33 cellular contexts compared by ENCODE assay signal in the genomic region with DNA sequence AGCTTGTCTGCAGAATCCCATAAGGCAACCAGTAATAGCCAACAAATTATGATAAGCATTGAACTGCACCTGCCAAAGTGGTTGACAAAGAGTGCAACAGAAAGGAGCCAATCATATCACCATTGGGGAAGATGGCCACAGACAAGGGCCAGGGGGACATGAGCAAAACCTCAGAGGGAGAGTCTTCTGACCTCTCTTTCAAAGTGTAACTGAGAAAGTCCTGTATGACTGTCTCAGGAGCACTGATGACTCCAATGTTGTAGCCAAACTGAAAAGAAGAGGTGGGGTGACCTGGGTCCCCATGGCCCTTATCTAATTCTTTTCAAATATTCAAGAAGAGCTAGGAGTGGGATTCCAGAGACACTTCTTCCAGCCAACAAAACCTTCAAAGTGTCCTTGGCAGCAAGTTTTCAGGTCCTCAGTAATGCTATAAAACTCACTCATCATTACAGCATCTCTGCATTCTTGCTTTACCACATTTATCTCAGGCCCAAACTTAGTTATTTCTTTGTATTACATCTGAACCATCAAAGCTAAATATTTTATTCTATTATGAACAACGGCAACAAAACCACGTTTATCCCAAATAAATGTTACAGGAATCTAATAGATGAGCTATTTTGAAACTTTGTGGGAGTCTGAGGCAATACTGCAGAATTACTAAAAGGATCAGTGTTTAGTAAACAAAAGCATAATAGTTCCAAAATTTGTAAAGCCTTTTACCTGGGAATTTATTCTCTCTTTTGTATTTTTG. TPM values are rescaled to one million over a fixed set of nuclear protein-coding genes. Genes with fewer than 3 reads are reported as not detected.
"Had no signal": no experiment of that assay in that cellular context is flagged by ENCODE, and none has a peak within 500 bp of the region (broad histone marks: within the 10 kb centered on the region; RNA-seq: fewer than 3 reads in every experiment).

No MANE protein-coding gene starts in this region.

- H3K27me3 ChIP-seq: ascending aorta, brain microvascular endothelial cell, esophagus squamous epithelium, heart left ventricle, stomach, thyroid gland, upper lobe of left lung, vagina had no signal

- H3K27me3 Mint-ChIP-seq: activated naive CD8-positive, alpha-beta T cell treated with anti-CD3 and anti-CD28 coated beads, Interleukin-2, amount 10 ng/mL, durations not matched to agents 7 days and 5 days; dendritic cell treated with granulocyte-macrophage colony-stimulating factor and Interleukin-4, amounts not matched to agents 40 ng/mL and 50 ng/mL, for 4 days; natural killer cell treated with Interleukin-12 subunit alpha and Interleukin-12 subunit beta and Interleukin-15 and Interleukin-18, amount 100 ng/mL, for 72 hours; progenitor cell of endocrine pancreas; stimulated activated naive B cell treated with anti-CD40 and anti-IgM and Interleukin-4, amounts not matched to agents 10 μg/mL and 1 μg/mL and 100 μg/mL, for 72 hours had no signal

- H3K4me1 Mint-ChIP-seq: activated naive CD8-positive, alpha-beta T cell treated with anti-CD3 and anti-CD28 coated beads, Interleukin-2, amount 10 ng/mL, durations not matched to agents 7 days and 5 days had no signal

- H3K27ac Mint-ChIP-seq: activated naive CD4-positive, alpha-beta T cell treated with anti-CD3 and anti-CD28 coated beads for 36 hours; activated naive CD8-positive, alpha-beta T cell treated with anti-CD3 and anti-CD28 coated beads, Interleukin-2, amount 10 ng/mL, durations not matched to agents 7 days and 5 days; dendritic cell treated with granulocyte-macrophage colony-stimulating factor and Interleukin-4, amounts not matched to agents 40 ng/mL and 50 ng/mL, for 4 days; natural killer cell treated with Interleukin-12 subunit alpha and Interleukin-12 subunit beta and Interleukin-15 and Interleukin-18, amount 100 ng/mL, for 72 hours; progenitor cell of endocrine pancreas; stimulated activated naive B cell treated with anti-CD40 and anti-IgM and Interleukin-4, amounts not matched to agents 10 μg/mL and 1 μg/mL and 100 μg/mL, for 72 hours had no signal

- H3K27ac ChIP-seq: brain microvascular endothelial cell, epithelial cell of prostate, esophagus squamous epithelium, stomach, thyroid gland, upper lobe of left lung, vagina had no signal

- ATAC-seq: left lobe of liver; natural killer cell treated with Interleukin-12 subunit alpha and Interleukin-12 subunit beta and Interleukin-15 and Interleukin-18, amount 100 ng/mL, for 72 hours; sciatic nerve; stimulated activated naive B cell treated with anti-CD40 and anti-IgM and Interleukin-4, amounts not matched to agents 10 μg/mL and 1 μg/mL and 100 μg/mL, for 72 hours had no signal

- DNase-seq: activated CD4-positive, alpha-beta T cell treated with anti-CD3 and anti-CD28 coated beads for 4 hours; activated CD4-positive, alpha-beta T cell treated with anti-CD3 and anti-CD28 coated beads, Interleukin-2, amount 50 U/mL, for 4 hours; activated CD4-positive, CD25-positive, alpha-beta regulatory T cell; activated effector memory CD4-positive, alpha-beta T cell treated with Interleukin-2 at 50 U/mL for 16 hours; activated naive CD4-positive, alpha-beta T cell treated with anti-CD3 and anti-CD28 coated beads for 36 hours; activated naive CD8-positive, alpha-beta T cell treated with anti-CD3 and anti-CD28 coated beads, Interleukin-2, amount 10 ng/mL, durations not matched to agents 7 days and 5 days; brain microvascular endothelial cell; caudate nucleus; effector CD4-positive, alpha-beta T cell; esophagus squamous epithelium; foreskin fibroblast; heart left ventricle; hypothalamus; immature natural killer cell; mesendoderm; small intestine; stimulated activated CD4-positive, alpha-beta T cell treated with anti-CD3 and anti-CD28 coated beads, Interleukin-4, amount 100 ng/mL, for 4 hours; stimulated activated CD8-positive, alpha-beta memory T cell treated with anti-CD3 and anti-CD28 coated beads, Interleukin-4, amount 100 ng/mL, for 48 hours; stimulated activated naive B cell treated with anti-CD40 and anti-IgM and Interleukin-4, amounts not matched to agents 10 μg/mL and 1 μg/mL and 100 μg/mL, for 72 hours; stomach; thyroid gland; upper lobe of left lung had no signal

- H3K9me3 Mint-ChIP-seq: activated naive CD4-positive, alpha-beta T cell treated with anti-CD3 and anti-CD28 coated beads for 36 hours; activated naive CD8-positive, alpha-beta T cell treated with anti-CD3 and anti-CD28 coated beads, Interleukin-2, amount 10 ng/mL, durations not matched to agents 7 days and 5 days; dendritic cell treated with granulocyte-macrophage colony-stimulating factor and Interleukin-4, amounts not matched to agents 40 ng/mL and 50 ng/mL, for 4 days; immature natural killer cell; natural killer cell treated with Interleukin-12 subunit alpha and Interleukin-12 subunit beta and Interleukin-15 and Interleukin-18, amount 100 ng/mL, for 72 hours had no signal

- H3K4me3 ChIP-seq: ascending aorta, esophagus squamous epithelium, heart left ventricle, lung, stomach, thyroid gland, upper lobe of left lung, vagina had no signal

- H3K4me3 Mint-ChIP-seq: activated naive CD4-positive, alpha-beta T cell treated with anti-CD3 and anti-CD28 coated beads for 36 hours; activated naive CD8-positive, alpha-beta T cell treated with anti-CD3 and anti-CD28 coated beads, Interleukin-2, amount 10 ng/mL, durations not matched to agents 7 days and 5 days; dendritic cell treated with granulocyte-macrophage colony-stimulating factor and Interleukin-4, amounts not matched to agents 40 ng/mL and 50 ng/mL, for 4 days; immature natural killer cell; natural killer cell treated with Interleukin-12 subunit alpha and Interleukin-12 subunit beta and Interleukin-15 and Interleukin-18, amount 100 ng/mL, for 72 hours; stimulated activated naive B cell treated with anti-CD40 and anti-IgM and Interleukin-4, amounts not matched to agents 10 μg/mL and 1 μg/mL and 100 μg/mL, for 72 hours had no signal

RNA-seq across cellular contexts. Expression of a gene that starts 24.4 kb away (rescaled TPM):
- total RNA-seq: activated naive CD8-positive, alpha-beta T cell treated with anti-CD3 and anti-CD28 coated beads, Interleukin-2, amount 10 ng/mL, durations not matched to agents 7 days and 5 days; ascending aorta; mononuclear cell; T-helper 1 cell treated with Interleukin-12 subunit alpha and Interleukin-12 subunit beta and Interleukin-4 antibody, amounts not matched to agents 30 ng/mL and 1 ng/mL, for 36 hours; thyroid gland; vagina had no signal
